Comparison of ENCODE assay signal across 1 cellular context in the genomic region with DNA sequence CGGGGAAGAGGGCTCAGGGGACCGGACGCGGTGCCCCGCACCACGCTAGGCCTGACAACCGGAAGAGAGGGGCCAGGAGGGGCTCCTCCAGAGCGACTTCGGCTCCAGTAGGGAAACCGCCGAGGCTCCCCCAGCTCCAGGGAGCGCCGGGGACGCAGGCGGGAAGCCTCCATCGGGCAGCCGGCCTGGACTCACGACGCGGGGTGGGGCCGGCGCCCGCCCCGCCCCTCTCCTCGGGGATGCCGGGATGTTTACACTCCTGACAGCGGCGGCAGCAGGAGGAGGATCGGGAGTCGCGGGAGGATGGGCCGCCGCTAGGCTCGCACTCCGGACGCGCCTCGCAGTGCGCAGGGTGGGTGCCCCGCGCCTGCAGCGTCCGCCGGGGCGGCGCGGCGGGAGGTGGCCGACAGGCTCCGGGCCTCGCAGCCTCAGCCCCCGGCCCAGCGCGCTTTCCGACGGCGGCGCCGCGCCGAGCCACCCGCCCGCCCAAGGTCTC.
TF ChIP-seq lines count a peak whose summit lies in the region.

A gene (plus strand): TSS at position 254 of the 496 bp plus-strand sequence. CDS start 75,583 bp downstream, outside the sequence.

TF ChIP-seq in H1, 55 proteins besides CTCF, POLR2A, EP300 and RAD21 (continued from another document):
- TF ChIP-seq SIN3A (conservative IDR thresholded peaks at IDR 0.05 in 1 of 2, IDR thresholded peaks at IDR 0.05 in 1 of 2; ENCODE audit: low read depth in 1 of 2, low read length in 2 of 2) (peak in 1 of 2 experiments; percentile 54; a peak in 1 of 4 replicates), ASH2L (IDR thresholded peaks at IDR 0.05; ENCODE audit: low read length) (peak; percentile 6), SP2 (IDR thresholded peaks at IDR 0.05; ENCODE audit: low read length) (no peak), CBX8 (IDR thresholded peaks at IDR 0.05; ENCODE audit: borderline replicate concordance, low read depth, low read length) (no peak), CBX5 (IDR thresholded peaks at IDR 0.05; ENCODE audit: low read depth, low read length) (no peak), CHD1 (IDR thresholded peaks at IDR 0.05; ENCODE audit: low read depth, low read length) (no peak), TEAD4 (IDR thresholded peaks at IDR 0.05; ENCODE audit: low read depth, low read length) (no peak), SP4 (IDR thresholded peaks at IDR 0.05; ENCODE audit: low read length) (no peak), KDM4A (IDR thresholded peaks at IDR 0.05; ENCODE audit: low read depth, low read length, severe bottlenecking) (peak; percentile 91), TBP (IDR thresholded peaks at IDR 0.05; ENCODE audit: low read depth, low read length) (peak; percentile 30; the same call in 1 of the 2 replicates)
- TF ChIP-seq, protein P1, sequence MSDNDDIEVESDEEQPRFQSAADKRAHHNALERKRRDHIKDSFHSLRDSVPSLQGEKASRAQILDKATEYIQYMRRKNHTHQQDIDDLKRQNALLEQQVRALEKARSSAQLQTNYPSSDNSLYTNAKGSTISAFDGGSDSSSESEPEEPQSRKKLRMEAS (IDR thresholded peaks at IDR 0.05): no peak
